ENCODE assay signal across 9 cellular contexts in genomic region chr3:99477650-99478049, GRCh38.
"Had no signal": no experiment of that assay in that cellular context is flagged by ENCODE, and none has a peak within 500 bp of the region (broad histone marks: within the 10 kb centered on the region; RNA-seq: fewer than 3 reads in every experiment).

No MANE protein-coding gene starts in this region.

- H3K27ac ChIP-seq: HL-60 had no signal

- H3K4me3 ChIP-seq: GM23338 had no signal

- ATAC-seq: GM23338, HepG2 had no signal

- DNase-seq: H9, HCEC 1CT, HFFc6, KBM-7 had no signal

- H3K4me2 ChIP-seq: GM23338 had no signal

- H2AFZ ChIP-seq: GM23338 had no signal

- FAIRE-seq: H1, H54, HepG2 had no signal
